1 cellular context compared by ENCODE assay signal in genomic region chr4:140151700-140152014, GRCh38.
TF ChIP-seq lines count a peak whose summit lies in the region.

No MANE protein-coding gene starts in this region.

TF ChIP-seq in WTC11, 78 proteins besides CTCF, POLR2A, EP300 and RAD21 (continued from another document):
- TF ChIP-seq E2F4 (CRISPR knock-in tag; IDR thresholded peaks at IDR 0.05; ENCODE audit: borderline replicate concordance, low read depth) = no peak
- no peak for TF ChIP-seq ZSCAN18 (CRISPR knock-in tag; IDR thresholded peaks at IDR 0.05)
- TF ChIP-seq ZNF232 (CRISPR knock-in tag; IDR thresholded peaks at IDR 0.05) = no peak
- no peak for TF ChIP-seq USF1 (CRISPR knock-in tag; IDR thresholded peaks at IDR 0.05)
- TF ChIP-seq JAZF1 (CRISPR knock-in tag; IDR thresholded peaks at IDR 0.05) = no peak
- no peak for TF ChIP-seq NFYB (CRISPR knock-in tag; conservative IDR thresholded peaks at IDR 0.05; ENCODE audit: low read depth)
- no peak for TF ChIP-seq HMGA2 (CRISPR knock-in tag; IDR thresholded peaks at IDR 0.05)
- no peak for TF ChIP-seq E2F1 (CRISPR knock-in tag; IDR thresholded peaks at IDR 0.05)
- 0 out of 2 replicates have a peak, but pooled peaks have one; percentile 2 for TF ChIP-seq TEAD1 (CRISPR knock-in tag; IDR thresholded peaks at IDR 0.05)
- TF ChIP-seq SP1 (CRISPR knock-in tag; conservative IDR thresholded peaks at IDR 0.05) = peak; percentile 28; the same call in 1 of the 2 replicates
- TF ChIP-seq E2F5 (CRISPR knock-in tag; IDR thresholded peaks at IDR 0.05) = no peak
- no peak for TF ChIP-seq ZNF317 (CRISPR knock-in tag; IDR thresholded peaks at IDR 0.05; ENCODE audit: borderline replicate concordance, low read depth)
- TF ChIP-seq SMAD3 (CRISPR knock-in tag; IDR thresholded peaks at IDR 0.05; ENCODE audit: borderline replicate concordance) = no peak
- TF ChIP-seq KAT7 (CRISPR knock-in tag; IDR thresholded peaks at IDR 0.05; ENCODE audit: borderline replicate concordance) = no peak
- TF ChIP-seq ZNF532 (CRISPR knock-in tag; IDR thresholded peaks at IDR 0.05; ENCODE audit: borderline replicate concordance) = peak; percentile 18; the same call in 1 of the 2 replicates
